In the genomic region with DNA sequence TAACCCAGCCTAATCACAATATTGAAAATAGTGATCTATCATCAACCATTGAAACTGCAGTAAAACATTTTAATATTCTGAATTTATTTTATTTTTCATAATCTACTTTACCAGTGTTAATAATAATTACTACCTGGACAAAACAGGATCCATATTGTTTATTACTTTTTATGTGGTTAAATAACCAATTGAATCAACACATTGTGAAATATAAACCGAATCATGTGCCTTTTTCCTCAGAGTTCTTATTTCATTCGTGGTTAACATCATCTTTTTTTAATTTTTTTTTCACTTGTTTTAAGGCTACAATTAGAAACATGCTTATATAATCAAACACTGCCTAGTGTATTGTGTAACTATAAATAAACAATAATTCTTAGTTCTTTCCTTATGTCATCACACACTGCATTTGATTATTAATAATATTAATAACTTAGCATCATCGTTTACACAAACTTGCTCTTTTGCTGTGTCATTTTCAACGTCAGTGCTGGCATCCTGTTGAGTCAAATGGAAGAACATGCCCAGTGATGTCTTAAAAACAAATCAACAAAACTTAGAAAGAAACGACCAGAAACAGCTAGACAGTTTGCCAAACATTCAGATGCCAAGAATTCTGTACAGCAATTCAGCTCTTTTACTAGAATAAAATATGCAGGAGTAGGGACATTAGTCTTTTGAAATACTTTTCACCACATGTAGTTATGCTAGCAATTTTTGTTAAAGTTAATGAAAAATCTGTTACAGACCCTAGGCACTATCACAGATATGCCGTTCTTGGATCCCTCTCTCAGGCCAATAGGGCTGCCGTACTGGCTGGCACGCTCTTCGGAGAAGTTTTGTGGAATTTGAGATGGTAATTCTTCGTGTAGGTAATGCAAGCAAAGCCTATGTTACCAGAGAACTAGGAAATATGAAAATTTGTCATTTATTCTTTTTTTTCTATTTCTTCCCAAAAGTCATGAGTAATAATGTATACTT, we compare ENCODE assay signal across 17 cellular contexts.
DNase-seq lines count a peak whose midpoint lies in the region; ATAC-seq and TF ChIP-seq lines count a peak whose summit lies in the region.
"Had no signal": no experiment of that assay in that cellular context is flagged by ENCODE, and none has a peak within 500 bp of the region (broad histone marks: within the 10 kb centered on the region; RNA-seq: fewer than 3 reads in every experiment).

No MANE protein-coding gene starts in this region.

- H4K20me1 ChIP-seq in IMR-90 (ENCODE audit: insufficient read depth, low read length), result no peaks in the 10 kb centered on the region

- H3K79me1 ChIP-seq in IMR-90 (ENCODE audit: low read depth in 1 of 2, low read length in 2 of 2), result no peaks in the 10 kb centered on the region

- H3K14ac ChIP-seq in IMR-90 (replicated peaks; ENCODE audit: low read depth, low read length), result no peak overlapping the region

- peak overlapping the region; percentile 89 for H3K18ac ChIP-seq in IMR-90 (ENCODE audit: low read depth, low read length)

- TF ChIP-seq RAD21 in IMR-90 (IDR thresholded peaks at IDR 0.05; ENCODE audit: low read length), result no peak

- no peak overlapping the region for H3K23ac ChIP-seq in IMR-90 (ENCODE audit: low read depth, low read length)

- H3K27ac ChIP-seq in IMR-90 (ENCODE audit: insufficient read depth, low read length), result peak overlapping the region; percentile 90
- H3K27ac ChIP-seq: uterus, VCaP had no signal

- H2AFZ ChIP-seq in IMR-90 (replicated peaks; ENCODE audit: low read length, poor library complexity), result no peak overlapping the region

- no peaks in the 10 kb centered on the region for H3K36me3 Mint-ChIP-seq in T-cell

- H3K4ac ChIP-seq in IMR-90 (ENCODE audit: low read depth, low read length), result peak overlapping the region; percentile 17

- peak overlapping the region; percentile 36 for H3K4me2 ChIP-seq in IMR-90 (ENCODE audit: low read depth, low read length)

- 0 out of 2 replicates have a peak overlapping the region, but pooled peaks have one; percentile 23 for H2BK20ac ChIP-seq in IMR-90 (ENCODE audit: low read depth, low read length)

- TF ChIP-seq POLR2A in IMR-90 (IDR thresholded peaks at IDR 0.05; ENCODE audit: low read depth, low read length), result no peak

- H3K4me1 ChIP-seq in IMR-90 (ENCODE audit: control insufficient read depth, insufficient read depth, low read length), result peaks cover 4% of the 10 kb centered on the region
- H3K4me1 ChIP-seq: uterus had no signal

- no peak overlapping the region for H3K4me3 Mint-ChIP-seq in T-cell
- H3K4me3 Mint-ChIP-seq: activated naive CD8-positive, alpha-beta T cell treated with anti-CD3 and anti-CD28 coated beads, Interleukin-2, amount 50 U/mL, for 24 hours; natural killer cell had no signal

- H4K91ac ChIP-seq in IMR-90 (ENCODE audit: insufficient read depth, low read depth, low read length), result no peak overlapping the region

- dilution Hi-C loops in IMR-90 (cut with HindIII; ENCODE audit: low sequenced_read_pairs, unreplicated experiment), result no loop called here

- no peaks in the 10 kb centered on the region for H3K9me1 ChIP-seq in IMR-90 (ENCODE audit: insufficient read depth, low read length)

- TF ChIP-seq CTCF in AG04449 (IDR thresholded peaks at IDR 0.05; ENCODE audit: insufficient read depth, low read length, missing control alignments), result no peak
- TF ChIP-seq CTCF in IMR-90 (conservative IDR thresholded peaks at IDR 0.05; ENCODE audit: low read depth, low read length), result no peak
- no peak for TF ChIP-seq CTCF in choroid plexus epithelial cell (conservative IDR thresholded peaks at IDR 0.05; ENCODE audit: low read depth, low read length)

- H3K56ac ChIP-seq in IMR-90 (ENCODE audit: extremely low read depth, insufficient read depth, low read length), result no peak overlapping the region

- peak overlapping the region; percentile 91 for H4K5ac ChIP-seq in IMR-90 (ENCODE audit: low read depth, low read length)

- no peak overlapping the region for H2BK15ac ChIP-seq in IMR-90 (ENCODE audit: low read depth, low read length)

- CTCF ChIA-PET in AG04449 (lab: Yijun Ruan, JAX) (no interaction called here), IMR-90 (lab: Yijun Ruan, JAX) (interaction anchor here (0.6 kb wide), 1 partner anchor 1917 kb away, joined by 3 read pairs; no protein-coding TSS in a partner anchor), T-cell (lab: Charles Lee) (no interaction called here)

- no CpG with 5 or more reads among the region's 10 CpGs for WGBS in IMR-90 (ENCODE audit: extremely low coverage in 2 of 2, insufficient read length in 1 of 2), 2 experiments

- H2AK9ac ChIP-seq in IMR-90 (replicated peaks; ENCODE audit: low read depth, low read length, poor library complexity), result no peak overlapping the region

- no peak overlapping the region for H2AK5ac ChIP-seq in IMR-90 (ENCODE audit: low read depth, low read length)

- no peaks in the 10 kb centered on the region for H3K27me3 Mint-ChIP-seq in T-cell
- H3K27me3 Mint-ChIP-seq: activated naive CD8-positive, alpha-beta T cell treated with anti-CD3 and anti-CD28 coated beads, Interleukin-2, amount 50 U/mL, for 24 hours had no signal

- DNase-seq in AG04449 (ENCODE audit: low read depth, low spot score) (peak; percentile 53), IMR-90 (peak; percentile 88), choroid plexus epithelial cell (ENCODE audit: low read depth) (peak; percentile 86), medulla oblongata (ENCODE audit: extremely low spot score) (peak; percentile 6), posterior cingulate gyrus (no peak), T-cell (no peak), NCI-H446 treated with DMSO at 0.1 percent for 48 hours (lab: John Stamatoyannopoulos, UW) (no peak), SKM-1 treated with dmso at 0.1 percent for 144 hours (lab: John Stamatoyannopoulos, UW; ENCODE audit: unreplicated experiment) (no peak)
- DNase-seq: activated naive CD8-positive, alpha-beta T cell treated with anti-CD3 and anti-CD28 coated beads, Interleukin-2, amount 50 U/mL, for 24 hours; BE2C; natural killer cell; NCI-H1105 treated with DMSO at 0.1 percent for 48 hours; NCI-H526 treated with DMSO at 0.1 percent for 48 hours; SHP77; stimulated activated CD4-positive, alpha-beta T cell treated with anti-CD3 and anti-CD28 coated beads, Interleukin-15, amount 100 ng/mL, for 24 hours; uterus had no signal

- no peak overlapping the region for H3K27ac Mint-ChIP-seq in T-cell
- H3K27ac Mint-ChIP-seq: activated naive CD8-positive, alpha-beta T cell treated with anti-CD3 and anti-CD28 coated beads, Interleukin-2, amount 50 U/mL, for 24 hours; natural killer cell had no signal

- peaks cover 0 to 4% (median 0%) of the 10 kb centered on the region in 3 donors for H3K9me3 Mint-ChIP-seq in T-cell
- H3K9me3 Mint-ChIP-seq: activated naive CD8-positive, alpha-beta T cell treated with anti-CD3 and anti-CD28 coated beads, Interleukin-2, amount 50 U/mL, for 24 hours had no signal

- POLR2A ChIA-PET in AG04449 (lab: Yijun Ruan, JAX), result no interaction called here
- POLR2A ChIA-PET in IMR-90 (lab: Charles Lee; ENCODE audit: unreplicated experiment), result no interaction called here
- POLR2A ChIA-PET in T-cell (lab: Charles Lee), result no interaction called here

- no TSS peak for BruUV-seq in IMR-90 (replicated peaks; lab: Mats Ljungman, UMichigan)

- H3K4me3 ChIP-seq in AG04449 (ENCODE audit: low read depth, low read length) (no peak overlapping the region), IMR-90 (ENCODE audit: insufficient read depth, low read depth, low read length) (no peak overlapping the region), choroid plexus epithelial cell (ENCODE audit: low read depth, low read length) (no peak overlapping the region)
- H3K4me3 ChIP-seq: uterus had no signal

- peak; percentile 46 for ATAC-seq in IMR-90 (ENCODE audit: low read depth)
- no peak for ATAC-seq in T-cell (replicated peaks in 1 of 4)
- ATAC-seq: activated naive CD8-positive, alpha-beta T cell treated with anti-CD3 and anti-CD28 coated beads, Interleukin-2, amount 50 U/mL, for 24 hours; natural killer cell had no signal

- H4K8ac ChIP-seq in IMR-90 (ENCODE audit: low read depth in 2 of 2, low read length in 2 of 2), result peak overlapping the region in 1 of 2 experiments; percentile 15; a peak in 2 of 4 replicates

- H3K4me1 Mint-ChIP-seq in T-cell, result no peaks in the 10 kb centered on the region
- H3K4me1 Mint-ChIP-seq: activated naive CD8-positive, alpha-beta T cell treated with anti-CD3 and anti-CD28 coated beads, Interleukin-2, amount 50 U/mL, for 24 hours; natural killer cell had no signal

- H2BK5ac ChIP-seq in IMR-90 (ENCODE audit: low read depth, low read length, poor library complexity, severe bottlenecking), result peak overlapping the region; percentile 71

- in situ Hi-C loops in IMR-90 (cut with MboI; ENCODE audit: low sequenced_read_pairs), result no loop called here

- peak overlapping the region; percentile 38 for H2BK120ac ChIP-seq in IMR-90 (ENCODE audit: low read depth, low read length)

- no peak overlapping the region for H3K9ac ChIP-seq in IMR-90 (ENCODE audit: low read depth, low read length)

- H3K27me3 ChIP-seq in IMR-90 (ENCODE audit: control insufficient read depth, insufficient read depth, low read length), result no peaks in the 10 kb centered on the region
- H3K27me3 ChIP-seq: BE2C, uterus had no signal

- intact Hi-C loops in IMR-90 (cut with micrococcal nuclease) (loop anchor here (5.0 kb wide), 1 partner anchor 548 kb away; no protein-coding TSS in a partner anchor), posterior cingulate gyrus (cut with DNase I) (no loop called here)

- peaks cover 3% of the 10 kb centered on the region; the same call in 1 of the 2 replicates for H3K9me3 ChIP-seq in IMR-90 (ENCODE audit: control insufficient read depth, insufficient read depth, low read length)
- H3K9me3 ChIP-seq: BE2C, uterus had no signal

- H3K36me3 ChIP-seq in IMR-90 (ENCODE audit: control insufficient read depth, insufficient read depth, low read length), result no peaks in the 10 kb centered on the region
- H3K36me3 ChIP-seq: BE2C, uterus had no signal

TF ChIP-seq in IMR-90, 13 proteins besides CTCF, POLR2A, EP300 and RAD21 (continues in another document):
- TF ChIP-seq USF2 (IDR thresholded peaks at IDR 0.05; ENCODE audit: low read depth, low read length), result no peak
- no peak for TF ChIP-seq RFX5 (IDR thresholded peaks at IDR 0.05; ENCODE audit: low read depth, low read length)
- TF ChIP-seq NFE2L2 (IDR thresholded peaks at IDR 0.05; ENCODE audit: low read depth, low read length), result peak; percentile 92
- no peak for TF ChIP-seq SMC3 (IDR thresholded peaks at IDR 0.05; ENCODE audit: low read depth, low read length)
- peak; percentile 38 for TF ChIP-seq CEBPB (IDR thresholded peaks at IDR 0.05; ENCODE audit: low read depth, low read length)
- no peak for TF ChIP-seq BHLHE40 (IDR thresholded peaks at IDR 0.05; ENCODE audit: low read depth, low read length)
- TF ChIP-seq CHD1 (IDR thresholded peaks at IDR 0.05; ENCODE audit: low read depth, low read length), result no peak

Comparison
In these comparisons a context has a peak if more than half of its experiments do, and no peak if none do; other contexts are left out.
1. DNase-seq: peak in AG04449 (single experiment), IMR-90 (single experiment), choroid plexus epithelial cell (single experiment) and medulla oblongata (single experiment); none in posterior cingulate gyrus (0 of 10), T-cell (0 of 34), NCI-H446 treated with DMSO at 0.1 percent for 48 hours (single experiment) and SKM-1 treated with dmso at 0.1 percent for 144 hours (single experiment).